In genomic region chr12:2856901-2857495, GRCh38 we compare ENCODE assay signal across 14 cellular contexts. TPM values are rescaled to one million over a fixed set of nuclear protein-coding genes. Genes with fewer than 3 reads are reported as not detected.
DNase-seq lines count a peak whose midpoint lies in the region; ATAC-seq, FAIRE-seq and TF ChIP-seq lines count a peak whose summit lies in the region.
"Had no signal": no experiment of that assay in that cellular context is flagged by ENCODE, and none has a peak within 500 bp of the region (broad histone marks: within the 10 kb centered on the region; RNA-seq: fewer than 3 reads in every experiment).

TEX52 (minus strand) TSS chr12:2857039; CDS start chr12:2857026, 13 bp downstream.

- H3K9me3 Mint-ChIP-seq in activated T-cell treated with anti-CD3 and anti-CD28 coated beads, Interleukin-2, amount 50 U/mL, for 72 hours: no peaks in the 10 kb centered on the region
- H3K9me3 Mint-ChIP-seq in activated T-cell treated with anti-CD3 and anti-CD28 coated beads, Interleukin-2, amount 50 U/mL, for 4 hours: no peaks in the 10 kb centered on the region
- no peaks in the 10 kb centered on the region for H3K9me3 Mint-ChIP-seq in chondrocyte (ENCODE audit: low read depth)
- no peaks in the 10 kb centered on the region for H3K9me3 Mint-ChIP-seq in stimulated activated memory B cell treated with anti-CD40 and anti-IgM and Interleukin-4, amounts not matched to agents 10 μg/mL and 1 μg/mL and 100 μg/mL, for 72 hours

- no peak for DNase-seq in activated T-cell treated with anti-CD3 and anti-CD28 coated beads, Interleukin-2, amount 50 U/mL, for 72 hours
- DNase-seq in activated T-cell treated with anti-CD3 and anti-CD28 coated beads, Interleukin-2, amount 50 U/mL, for 4 hours: no peak
- DNase-seq in NCI-H2029 treated with DMSO at 0.1 percent for 48 hours (lab: John Stamatoyannopoulos, UW) (peak; percentile 27), chondrocyte (ENCODE audit: low spot score) (peak; percentile 70), GM12892 (ENCODE audit: insufficient read length) (no peak), HuH-7 (ENCODE audit: low spot score) (no peak)
- DNase-seq: activated CD8-positive, alpha-beta memory T cell treated with anti-CD3 and anti-CD28 coated beads, Interleukin-2, amount 50 U/mL, for 48 hours; GF-D8; glutamatergic neuron; occipital lobe; RPMI8226 had no signal

- peaks cover 3 to 15% of the 10 kb centered on the region in 2 donors for H3K36me3 Mint-ChIP-seq in activated T-cell treated with anti-CD3 and anti-CD28 coated beads, Interleukin-2, amount 50 U/mL, for 72 hours (ENCODE audit: insufficient read depth in 2 of 2)
- peaks cover 9% of the 10 kb centered on the region for H3K36me3 Mint-ChIP-seq in activated T-cell treated with anti-CD3 and anti-CD28 coated beads, Interleukin-2, amount 50 U/mL, for 4 hours (ENCODE audit: insufficient read depth)
- H3K36me3 Mint-ChIP-seq in chondrocyte (ENCODE audit: low read depth): peaks cover 2% of the 10 kb centered on the region
- H3K36me3 Mint-ChIP-seq in stimulated activated memory B cell treated with anti-CD40 and anti-IgM and Interleukin-4, amounts not matched to agents 10 μg/mL and 1 μg/mL and 100 μg/mL, for 72 hours: peaks cover 46% of the 10 kb centered on the region

- peak within 1 kb of the TSS; percentile 33 for H3K27ac Mint-ChIP-seq in activated T-cell treated with anti-CD3 and anti-CD28 coated beads, Interleukin-2, amount 50 U/mL, for 72 hours
- no peak within 1 kb of the TSS for H3K27ac Mint-ChIP-seq in chondrocyte (ENCODE audit: unreplicated experiment)
- peak within 1 kb of the TSS; percentile 4 for H3K27ac Mint-ChIP-seq in stimulated activated memory B cell treated with anti-CD40 and anti-IgM and Interleukin-4, amounts not matched to agents 10 μg/mL and 1 μg/mL and 100 μg/mL, for 72 hours

- TF ChIP-seq POLR2A in GM12892 (IDR thresholded peaks at IDR 0.05; ENCODE audit: low read depth, low read length): no peak
- no peak for TF ChIP-seq POLR2A in GM18505 (IDR thresholded peaks at IDR 0.05; ENCODE audit: borderline replicate concordance, extremely low read depth, insufficient read depth, insufficient read length)

- no peak for ATAC-seq in activated T-cell treated with anti-CD3 and anti-CD28 coated beads, Interleukin-2, amount 50 U/mL, for 72 hours (replicated peaks in 1 of 2)
- no peak for ATAC-seq in activated T-cell treated with anti-CD3 and anti-CD28 coated beads, Interleukin-2, amount 50 U/mL, for 4 hours
- ATAC-seq in stimulated activated memory B cell treated with anti-CD40 and anti-IgM and Interleukin-4, amounts not matched to agents 10 μg/mL and 1 μg/mL and 100 μg/mL, for 72 hours: no peak
- ATAC-seq in GM18505 (IDR thresholded peaks at IDR 0.05; ENCODE audit: unreplicated experiment): no peak
- ATAC-seq: lower lobe of right lung had no signal

- no peak for TF ChIP-seq CTCF in chondrocyte (IDR thresholded peaks at IDR 0.05)

- H3K4me1 Mint-ChIP-seq in activated T-cell treated with anti-CD3 and anti-CD28 coated beads, Interleukin-2, amount 50 U/mL, for 72 hours (ENCODE audit: low read depth): no peaks in the 10 kb centered on the region
- H3K4me1 Mint-ChIP-seq in activated T-cell treated with anti-CD3 and anti-CD28 coated beads, Interleukin-2, amount 50 U/mL, for 4 hours (ENCODE audit: low read depth): peaks cover 1% of the 10 kb centered on the region
- H3K4me1 Mint-ChIP-seq in chondrocyte (ENCODE audit: low read depth): peaks cover 7% of the 10 kb centered on the region
- H3K4me1 Mint-ChIP-seq in stimulated activated memory B cell treated with anti-CD40 and anti-IgM and Interleukin-4, amounts not matched to agents 10 μg/mL and 1 μg/mL and 100 μg/mL, for 72 hours: no peaks in the 10 kb centered on the region

- FAIRE-seq in GM12892 (lab: Jason Lieb, UNC): no peak

- H3K27me3 Mint-ChIP-seq in activated T-cell treated with anti-CD3 and anti-CD28 coated beads, Interleukin-2, amount 50 U/mL, for 72 hours (ENCODE audit: low read depth): no peaks in the 10 kb centered on the region
- H3K27me3 Mint-ChIP-seq in activated T-cell treated with anti-CD3 and anti-CD28 coated beads, Interleukin-2, amount 50 U/mL, for 4 hours (ENCODE audit: low read depth): no peaks in the 10 kb centered on the region
- H3K27me3 Mint-ChIP-seq in chondrocyte (ENCODE audit: low read depth): no peaks in the 10 kb centered on the region
- H3K27me3 Mint-ChIP-seq in stimulated activated memory B cell treated with anti-CD40 and anti-IgM and Interleukin-4, amounts not matched to agents 10 μg/mL and 1 μg/mL and 100 μg/mL, for 72 hours: no peaks in the 10 kb centered on the region

- no peak within 1 kb of the TSS for H3K4me3 Mint-ChIP-seq in activated T-cell treated with anti-CD3 and anti-CD28 coated beads, Interleukin-2, amount 50 U/mL, for 72 hours
- no peak within 1 kb of the TSS for H3K4me3 Mint-ChIP-seq in activated T-cell treated with anti-CD3 and anti-CD28 coated beads, Interleukin-2, amount 50 U/mL, for 4 hours
- H3K4me3 Mint-ChIP-seq in chondrocyte (ENCODE audit: unreplicated experiment): no peak within 1 kb of the TSS
- H3K4me3 Mint-ChIP-seq in stimulated activated memory B cell treated with anti-CD40 and anti-IgM and Interleukin-4, amounts not matched to agents 10 μg/mL and 1 μg/mL and 100 μg/mL, for 72 hours: no peak within 1 kb of the TSS

RNA-seq across cellular contexts. Expression of gene TEX52, which starts in this region (rescaled TPM):
- total RNA-seq in activated T-cell treated with anti-CD3 and anti-CD28 coated beads, Interleukin-2, amount 50 U/mL, for 72 hours: under 1 TPM; 0.28 to 0.48 TPM
- not detected for total RNA-seq in activated T-cell treated with anti-CD3 and anti-CD28 coated beads, Interleukin-2, amount 50 U/mL, for 4 hours
- total RNA-seq in chondrocyte: not detected in 3 replicates
- 1.1 TPM for polyA plus RNA-seq in GM12892 (2012; ENCODE audit: missing spikeins)
- total RNA-seq: lower lobe of right lung, occipital lobe had no signal

Comparison
In these comparisons a context has a peak if more than half of its experiments do, and no peak if none do; other contexts are left out.
1. Peak in DNase-seq in chondrocyte; RNA of the gene not detected or under 1 TPM.